Comparison of ENCODE assay signal across 8 cellular contexts in the genomic region with DNA sequence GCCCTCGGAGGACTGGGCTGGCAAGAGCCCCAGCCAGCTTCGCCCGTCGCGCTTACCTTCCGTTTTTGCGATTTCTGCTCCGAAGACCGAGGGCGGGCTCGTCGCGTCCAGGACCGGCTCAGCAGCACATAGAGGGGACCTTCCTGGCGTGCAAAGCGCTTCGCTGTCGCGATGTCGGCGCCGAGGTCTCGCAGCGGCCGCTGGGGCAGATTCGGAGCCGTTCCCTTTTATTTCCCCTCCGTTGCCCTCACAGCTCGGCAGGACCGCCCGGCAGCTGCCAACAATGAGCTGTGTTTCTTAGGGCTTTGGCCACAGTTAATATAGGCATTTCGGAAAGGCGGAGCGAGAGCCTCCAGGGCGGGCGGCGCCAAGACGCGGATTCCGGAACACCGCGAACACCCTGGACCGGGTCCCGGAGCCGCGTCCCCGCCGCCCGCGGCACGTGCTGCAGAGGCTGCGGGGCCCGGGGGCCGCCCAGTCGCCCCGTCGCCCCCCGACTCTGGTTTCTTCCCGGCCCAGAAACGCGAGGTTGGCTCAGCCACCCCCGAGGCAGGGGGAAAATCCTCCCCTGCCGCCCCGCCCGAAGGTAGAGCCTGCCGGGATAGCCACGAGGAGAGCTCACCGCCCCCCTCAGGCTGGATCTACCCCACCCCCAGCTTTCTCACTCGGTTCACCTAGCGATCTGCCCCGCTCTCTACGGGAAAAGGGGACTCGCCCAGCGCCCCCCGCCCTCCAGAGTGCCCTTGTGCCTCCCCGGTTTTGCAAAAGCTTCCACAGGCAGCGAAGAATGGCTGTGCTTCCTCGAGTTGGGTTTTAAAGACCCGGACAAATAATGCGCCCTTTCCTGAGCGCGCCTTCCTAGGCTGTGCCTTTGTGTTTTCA. TPM values are rescaled to one million over a fixed set of nuclear protein-coding genes. Genes with fewer than 3 reads are reported as not detected.
A peak's percentile ranks its signal among the peaks of the same experiment; 100 is the strongest.
DNase-seq lines count a peak whose midpoint lies in the region; ATAC-seq, FAIRE-seq and TF ChIP-seq lines count a peak whose summit lies in the region.

A gene with protein sequence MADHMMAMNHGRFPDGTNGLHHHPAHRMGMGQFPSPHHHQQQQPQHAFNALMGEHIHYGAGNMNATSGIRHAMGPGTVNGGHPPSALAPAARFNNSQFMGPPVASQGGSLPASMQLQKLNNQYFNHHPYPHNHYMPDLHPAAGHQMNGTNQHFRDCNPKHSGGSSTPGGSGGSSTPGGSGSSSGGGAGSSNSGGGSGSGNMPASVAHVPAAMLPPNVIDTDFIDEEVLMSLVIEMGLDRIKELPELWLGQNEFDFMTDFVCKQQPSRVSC (minus strand): TSS at position 292 of the 882 bp plus-strand sequence. CDS start 704 bp downstream, outside the sequence.

- peak; percentile 69 for ATAC-seq in HG02840 (IDR thresholded peaks at IDR 0.05; ENCODE audit: low FRiP score, unreplicated experiment)
- ATAC-seq in left cardiac atrium, result peak; percentile 86 to 88

- peak in 2 of 4 experiments; percentile 39 to 58 for TF ChIP-seq CTCF in prostate gland (IDR thresholded peaks at IDR 0.05)

- H3K4me3 ChIP-seq in prostate gland, result peak within 1 kb of the TSS; percentile 72 to 84

- no peaks in the 10 kb centered on the region for H3K9me3 ChIP-seq in prostate gland

- intact Hi-C loops in T-helper 1 cell treated with Interleukin-12 subunit alpha and Interleukin-12 subunit beta and Interleukin-4 antibody, amounts not matched to agents 30 ng/mL and 1 ng/mL, for 36 hours (cut with micrococcal nuclease), result loop anchor here (1.0 to 10.0 kb wide), 20 partner anchors 51 to 1435 kb away; partner anchors contain the start of genes ABRACL, CCDC28A, PERP and REPS1
- intact Hi-C loops in left cardiac atrium (cut with DNase I), result loop anchor here (2.0 to 10.0 kb wide), 6 partner anchors 136 to 703 kb away; no protein-coding TSS in a partner anchor
- intact Hi-C loops in prostate gland (cut with DNase I), result loop anchor here (2.0 to 10.0 kb wide), 11 partner anchors 163 to 1880 kb away; no protein-coding TSS in a partner anchor

- no peaks in the 10 kb centered on the region for H3K36me3 ChIP-seq in prostate gland

- DNase-seq in GM12892 (ENCODE audit: insufficient read length) (peak; percentile 48), NCI-H1436 treated with DMSO at 0.1 percent for 48 hours (lab: John Stamatoyannopoulos, UW) (peak; percentile 68), amniotic epithelial cell (ENCODE audit: low read depth) (peak; percentile 92), left cardiac atrium (peak; percentile 93), prostate gland (ENCODE audit: low spot score) (peak; percentile 93), ureter (ENCODE audit: low spot score) (peak; percentile 95)

- peaks cover 3% of the 10 kb centered on the region for H3K4me1 ChIP-seq in prostate gland (replicated peaks)

- FAIRE-seq in GM12892 (lab: Jason Lieb, UNC), result peak; percentile 83

- no peaks in the 10 kb centered on the region for H3K27me3 ChIP-seq in prostate gland (replicated peaks; ENCODE audit: insufficient read depth)

- peak; percentile 99 for TF ChIP-seq POLR2A in GM12892 (IDR thresholded peaks at IDR 0.05; ENCODE audit: low read depth, low read length)
- peak; percentile 86 for TF ChIP-seq POLR2A in prostate gland (IDR thresholded peaks at IDR 0.05)

- WGBS in prostate gland, result under 1% methylated on average over 55 of the region's 82 CpGs

- H3K27ac ChIP-seq in prostate gland, result peak within 1 kb of the TSS; percentile 90 to 95

RNA-seq across cellular contexts. Expression of the gene that starts here (rescaled TPM):
- 4.3 TPM for polyA plus RNA-seq in GM12892 (2012; ENCODE audit: missing spikeins)
- total RNA-seq in T-helper 1 cell treated with Interleukin-12 subunit alpha and Interleukin-12 subunit beta and Interleukin-4 antibody, amounts not matched to agents 30 ng/mL and 1 ng/mL, for 36 hours, result 58.7 and 61.4 TPM in 2 replicates
- total RNA-seq in left cardiac atrium (100 to 1,000 TPM in 1 of 2 donors, 10 to 100 TPM in 1; 51.3 to 121 TPM), prostate gland (100 to 1,000 TPM; 117 to 149 TPM), ureter (67.0 TPM)

Comparison
In these comparisons a context has a peak if more than half of its experiments do, and no peak if none do; other contexts are left out.
1. Peak in every context shown above with its lines: DNase-seq, ATAC-seq, H3K4me3 ChIP-seq and H3K27ac ChIP-seq.